ENCODE assay signal across 8 cellular contexts in genomic region chr3:102673271-102674115, GRCh38.
DNase-seq lines count a peak whose midpoint lies in the region; ATAC-seq and TF ChIP-seq lines count a peak whose summit lies in the region.

No MANE protein-coding gene starts in this region.

- H3K4me1 ChIP-seq in endodermal cell (ENCODE audit: control insufficient read depth, insufficient read depth, low read length) = no peaks in the 10 kb centered on the region

- no peak overlapping the region for H3K27ac ChIP-seq in endodermal cell (ENCODE audit: low read depth, low read length)

- H3K9me3 Mint-ChIP-seq in activated CD8-positive, alpha-beta T cell treated with anti-CD3 and anti-CD28 coated beads, Interleukin-2, amount 10 ng/mL, durations not matched to agents 7 days and 5 days (ENCODE audit: insufficient read depth) = no peaks in the 10 kb centered on the region
- no peaks in the 10 kb centered on the region for H3K9me3 Mint-ChIP-seq in endodermal cell
- no peaks in the 10 kb centered on the region for H3K9me3 Mint-ChIP-seq in stimulated activated effector memory CD8-positive, alpha-beta T cell treated with anti-CD3 and anti-CD28 coated beads, Interleukin-12 subunit alpha, Interleukin-12 subunit beta, amount 100 ng/mL, for 72 hours

- H3K4me3 Mint-ChIP-seq in activated CD8-positive, alpha-beta T cell treated with anti-CD3 and anti-CD28 coated beads, Interleukin-2, amount 10 ng/mL, durations not matched to agents 7 days and 5 days = no peak overlapping the region
- peak overlapping the region; percentile 32 for H3K4me3 Mint-ChIP-seq in endodermal cell
- H3K4me3 Mint-ChIP-seq in stimulated activated effector memory CD8-positive, alpha-beta T cell treated with anti-CD3 and anti-CD28 coated beads, Interleukin-12 subunit alpha, Interleukin-12 subunit beta, amount 100 ng/mL, for 72 hours = no peak overlapping the region

- CTCF ChIA-PET in activated CD8-positive, alpha-beta T cell treated with anti-CD3 and anti-CD28 coated beads, Interleukin-2, amount 10 ng/mL, durations not matched to agents 7 days and 5 days (lab: Charles Lee) = interaction anchor here (0.8 to 4.1 kb wide), 15 partner anchors 11 to 540 kb away, joined by 3 to 20 read pairs (median 3); no protein-coding TSS in a partner anchor

- H3K4me1 Mint-ChIP-seq in activated CD8-positive, alpha-beta T cell treated with anti-CD3 and anti-CD28 coated beads, Interleukin-2, amount 10 ng/mL, durations not matched to agents 7 days and 5 days (ENCODE audit: low read depth) = peaks cover 3% of the 10 kb centered on the region
- peaks cover 31% of the 10 kb centered on the region for H3K4me1 Mint-ChIP-seq in endodermal cell
- H3K4me1 Mint-ChIP-seq in stimulated activated effector memory CD8-positive, alpha-beta T cell treated with anti-CD3 and anti-CD28 coated beads, Interleukin-12 subunit alpha, Interleukin-12 subunit beta, amount 100 ng/mL, for 72 hours = no peaks in the 10 kb centered on the region

- no peaks in the 10 kb centered on the region for H3K36me3 Mint-ChIP-seq in activated CD8-positive, alpha-beta T cell treated with anti-CD3 and anti-CD28 coated beads, Interleukin-2, amount 10 ng/mL, durations not matched to agents 7 days and 5 days (ENCODE audit: low read depth)
- no peaks in the 10 kb centered on the region for H3K36me3 Mint-ChIP-seq in endodermal cell (ENCODE audit: low read depth)
- H3K36me3 Mint-ChIP-seq in stimulated activated effector memory CD8-positive, alpha-beta T cell treated with anti-CD3 and anti-CD28 coated beads, Interleukin-12 subunit alpha, Interleukin-12 subunit beta, amount 100 ng/mL, for 72 hours = no peaks in the 10 kb centered on the region

- peaks cover 28% of the 10 kb centered on the region for H3K27me3 ChIP-seq in endodermal cell (ENCODE audit: control insufficient read depth, insufficient read depth, low read length, poor library complexity, severe bottlenecking)

- ATAC-seq in GM19467 (IDR thresholded peaks at IDR 0.05; ENCODE audit: unreplicated experiment) = peak; percentile 60
- peak; percentile 67 for ATAC-seq in activated CD8-positive, alpha-beta T cell treated with anti-CD3 and anti-CD28 coated beads, Interleukin-2, amount 10 ng/mL, durations not matched to agents 7 days and 5 days
- ATAC-seq in stimulated activated effector memory CD8-positive, alpha-beta T cell treated with anti-CD3 and anti-CD28 coated beads, Interleukin-12 subunit alpha, Interleukin-12 subunit beta, amount 100 ng/mL, for 72 hours = peak; percentile 56

- WGBS in endodermal cell (ENCODE audit: insufficient coverage in 1 of 2, insufficient read length in 1 of 2), 2 experiments = 13 to 27% methylated on average over 10 to 16 of the region's 16 CpGs

- H3K9me3 ChIP-seq in endodermal cell (ENCODE audit: control insufficient read depth, low read length) = no peaks in the 10 kb centered on the region

- H3K27me3 Mint-ChIP-seq in activated CD8-positive, alpha-beta T cell treated with anti-CD3 and anti-CD28 coated beads, Interleukin-2, amount 10 ng/mL, durations not matched to agents 7 days and 5 days (ENCODE audit: low read depth) = peaks cover 2% of the 10 kb centered on the region
- peaks cover 43% of the 10 kb centered on the region for H3K27me3 Mint-ChIP-seq in endodermal cell (ENCODE audit: insufficient read depth)

- no peak overlapping the region for H3K27ac Mint-ChIP-seq in activated CD8-positive, alpha-beta T cell treated with anti-CD3 and anti-CD28 coated beads, Interleukin-2, amount 10 ng/mL, durations not matched to agents 7 days and 5 days
- H3K27ac Mint-ChIP-seq in endodermal cell = no peak overlapping the region
- H3K27ac Mint-ChIP-seq in stimulated activated effector memory CD8-positive, alpha-beta T cell treated with anti-CD3 and anti-CD28 coated beads, Interleukin-12 subunit alpha, Interleukin-12 subunit beta, amount 100 ng/mL, for 72 hours = no peak overlapping the region

- DNase-seq in COLO829 (ENCODE audit: low spot score) (peak; percentile 73), HPDE6-E6E7 (ENCODE audit: extremely low spot score) (peak; percentile 49), NCI-H748 treated with DMSO at 0.1 percent for 48 hours (lab: John Stamatoyannopoulos, UW) (peak; percentile 60), endodermal cell (peak; percentile 91), middle frontal gyrus (ENCODE audit: extremely low spot score, low spot score) (peak; percentile 56)
- DNase-seq in activated CD8-positive, alpha-beta T cell treated with anti-CD3 and anti-CD28 coated beads, Interleukin-2, amount 10 ng/mL, durations not matched to agents 7 days and 5 days = peak; percentile 70
- DNase-seq in stimulated activated effector memory CD8-positive, alpha-beta T cell treated with anti-CD3 and anti-CD28 coated beads, Interleukin-12 subunit alpha, Interleukin-12 subunit beta, amount 100 ng/mL, for 72 hours (ENCODE audit: low spot score in 2 of 2) = peak; percentile 28 to 75

- peak overlapping the region; percentile 66 for H3K4me3 ChIP-seq in endodermal cell (ENCODE audit: low read length)

- H3K36me3 ChIP-seq in endodermal cell (ENCODE audit: control insufficient read depth, insufficient read depth, low read length) = no peaks in the 10 kb centered on the region

- POLR2A ChIA-PET in activated CD8-positive, alpha-beta T cell treated with anti-CD3 and anti-CD28 coated beads, Interleukin-2, amount 10 ng/mL, durations not matched to agents 7 days and 5 days (lab: Charles Lee) = no interaction called here

- no peak overlapping the region for H3K9ac ChIP-seq in endodermal cell (ENCODE audit: extremely low read depth, low read length, poor library complexity, severe bottlenecking)

- TF ChIP-seq CTCF in endodermal cell (conservative IDR thresholded peaks at IDR 0.05) = peak; percentile 96
